1 cellular context compared by ENCODE assay signal in genomic region chr20:53608456-53609413, GRCh38.
TF ChIP-seq lines count a peak whose summit lies in the region.

No MANE protein-coding gene starts in this region.

TF ChIP-seq in GM12878, 131 proteins besides CTCF, POLR2A, EP300 and RAD21:
- TF ChIP-seq CREB1 (IDR thresholded peaks at IDR 0.05; ENCODE audit: low read depth), result peak; percentile 77
- TF ChIP-seq SP1 (IDR thresholded peaks at IDR 0.05; ENCODE audit: low read depth, low read length), result no peak
- TF ChIP-seq JUNB (IDR thresholded peaks at IDR 0.05), result peak; percentile 5; the same call in 1 of the 2 replicates
- TF ChIP-seq PML (IDR thresholded peaks at IDR 0.05; ENCODE audit: low read length), result no peak
- no peak; the same call in 1 of the 2 replicates for TF ChIP-seq NFXL1 (IDR thresholded peaks at IDR 0.05; ENCODE audit: borderline replicate concordance)
- no peak for TF ChIP-seq KDM1A (IDR thresholded peaks at IDR 0.05; ENCODE audit: borderline replicate concordance)
- no peak for TF ChIP-seq RAD51 (IDR thresholded peaks at IDR 0.05)
- TF ChIP-seq ZBTB4 (CRISPR knock-in tag; IDR thresholded peaks at IDR 0.05), result no peak
- 0 out of 2 replicates have a peak, but pooled peaks have one; percentile 18 for TF ChIP-seq ZBTB33 (IDR thresholded peaks at IDR 0.05)
- TF ChIP-seq FOXK2 (IDR thresholded peaks at IDR 0.05), result no peak
- TF ChIP-seq USF1 (IDR thresholded peaks at IDR 0.05; ENCODE audit: borderline replicate concordance, extremely low read length, insufficient read depth, low read depth, low read length), result no peak
- TF ChIP-seq PAX5 (IDR thresholded peaks at IDR 0.05; ENCODE audit: borderline replicate concordance, low read depth, low read length), result no peak
- no peak for TF ChIP-seq CHD2 (IDR thresholded peaks at IDR 0.05; ENCODE audit: borderline replicate concordance, low read depth, low read length)
- no peak for TF ChIP-seq IRF5 (IDR thresholded peaks at IDR 0.05; ENCODE audit: borderline replicate concordance)
- no peak for TF ChIP-seq CEBPZ (IDR thresholded peaks at IDR 0.05; ENCODE audit: low read depth, low read length)
- TF ChIP-seq ELK1 (IDR thresholded peaks at IDR 0.05; ENCODE audit: low read depth, low read length), result no peak
- TF ChIP-seq SREBF1 (IDR thresholded peaks at IDR 0.05; ENCODE audit: low read length), result no peak
- TF ChIP-seq ZBTB40 (IDR thresholded peaks at IDR 0.05; ENCODE audit: borderline replicate concordance), result no peak
- no peak for TF ChIP-seq STAT3 (IDR thresholded peaks at IDR 0.05; ENCODE audit: low read depth, low read length)
- TF ChIP-seq RFX5 (IDR thresholded peaks at IDR 0.05; ENCODE audit: low read depth, low read length), result no peak
- TF ChIP-seq TAF1 (IDR thresholded peaks at IDR 0.05; ENCODE audit: borderline replicate concordance, low read depth, low read length), result no peak
- no peak for TF ChIP-seq NRF1 (conservative IDR thresholded peaks at IDR 0.05; ENCODE audit: low read depth, low read length)
- TF ChIP-seq HDAC2 (IDR thresholded peaks at IDR 0.05), result no peak
- no peak for TF ChIP-seq NFIC (IDR thresholded peaks at IDR 0.05; ENCODE audit: low read depth, low read length)
- TF ChIP-seq RUNX3 (IDR thresholded peaks at IDR 0.05; ENCODE audit: low read length), result peak; percentile 47
- TF ChIP-seq BCLAF1 (IDR thresholded peaks at IDR 0.05), result no peak
- 0 out of 2 replicates have a peak, but pooled peaks have one; percentile 8 for TF ChIP-seq RB1 (IDR thresholded peaks at IDR 0.05; ENCODE audit: borderline replicate concordance)
- TF ChIP-seq EED (IDR thresholded peaks at IDR 0.05; ENCODE audit: low read depth), result 0 out of 2 replicates have a peak, but pooled peaks have one; percentile 27
- peak; percentile 16; the same call in 1 of the 2 replicates for TF ChIP-seq ZNF384 (IDR thresholded peaks at IDR 0.05; ENCODE audit: borderline replicate concordance, low read depth, low read length)
- no peak for TF ChIP-seq E4F1 (IDR thresholded peaks at IDR 0.05; ENCODE audit: borderline replicate concordance, partially characterized antibody)
- 0 out of 4 replicates have a peak, but pooled peaks of 1 of the 2 experiments have one; percentile 11 for TF ChIP-seq ETV6 (conservative IDR thresholded peaks at IDR 0.05 in 1 of 2, IDR thresholded peaks at IDR 0.05 in 1 of 2; ENCODE audit: borderline replicate concordance in 1 of 2, low read depth in 1 of 2)
- no peak for TF ChIP-seq CBFB (IDR thresholded peaks at IDR 0.05; ENCODE audit: low read depth)
- TF ChIP-seq NFYA (IDR thresholded peaks at IDR 0.05; ENCODE audit: borderline replicate concordance, low read depth, low read length), result no peak
- TF ChIP-seq IKZF2 (IDR thresholded peaks at IDR 0.05), result no peak
- no peak for TF ChIP-seq NR2C1 (IDR thresholded peaks at IDR 0.05)
- no peak for TF ChIP-seq PAX8 (IDR thresholded peaks at IDR 0.05)
- TF ChIP-seq NR2F1 (conservative IDR thresholded peaks at IDR 0.05), result no peak
- no peak for TF ChIP-seq YBX1 (IDR thresholded peaks at IDR 0.05)
- no peak for TF ChIP-seq CREM (IDR thresholded peaks at IDR 0.05; ENCODE audit: low read depth)
